ENCODE assay signal across 9 cellular contexts in genomic region chr1:27153927-27154358, GRCh38. TPM values are rescaled to one million over a fixed set of nuclear protein-coding genes. Genes with fewer than 3 reads are reported as not detected.
DNase-seq lines count a peak whose midpoint lies in the region; ATAC-seq, FAIRE-seq and TF ChIP-seq lines count a peak whose summit lies in the region.
"Had no signal": no experiment of that assay in that cellular context is flagged by ENCODE, and none has a peak within 500 bp of the region (broad histone marks: within the 10 kb centered on the region; RNA-seq: fewer than 3 reads in every experiment).

No MANE protein-coding gene starts in this region.

- peak overlapping the region; percentile 51 for H3K23ac ChIP-seq in mesendoderm (ENCODE audit: low read length)

- H3K27me3 Mint-ChIP-seq in activated naive CD4-positive, alpha-beta T cell treated with anti-CD3 and anti-CD28 coated beads for 36 hours (ENCODE audit: low read depth): no peaks in the 10 kb centered on the region
- H3K27me3 Mint-ChIP-seq in type B pancreatic cell: no peaks in the 10 kb centered on the region

- POLR2A ChIA-PET in GM12878 (lab: Charles Lee): interaction anchor here (0.6 to 6.1 kb wide), 10 partner anchors 10 to 318 kb away, joined by 3 to 48 read pairs (median 3); no protein-coding TSS in a partner anchor

- in situ Hi-C loops in GM12878 (cut with MboI): no loop called here

- no peaks in the 10 kb centered on the region for H3K9me3 ChIP-seq in GM12878 (replicated peaks; ENCODE audit: control insufficient read depth, insufficient read depth, low read length)

- H3K4me3 ChIP-seq in GM12878 (peak overlapping the region; percentile 82), mesendoderm (ENCODE audit: low read length) (no peak overlapping the region)

- peak overlapping the region; percentile 98 for H3K56ac ChIP-seq in mesendoderm (ENCODE audit: low read length)

- H3K4me1 ChIP-seq in GM12878 (ENCODE audit: control insufficient read depth, insufficient read depth, low read length) (peaks cover 23% of the 10 kb centered on the region), mesendoderm (ENCODE audit: control insufficient read depth, low read depth, low read length) (peaks cover 18% of the 10 kb centered on the region)

- peaks cover 1% of the 10 kb centered on the region for H3K36me3 Mint-ChIP-seq in activated naive CD4-positive, alpha-beta T cell treated with anti-CD3 and anti-CD28 coated beads for 36 hours (ENCODE audit: low read depth)
- H3K36me3 Mint-ChIP-seq in type B pancreatic cell: peaks cover 3% of the 10 kb centered on the region

- peaks cover 60% of the 10 kb centered on the region for H3K4me1 Mint-ChIP-seq in activated naive CD4-positive, alpha-beta T cell treated with anti-CD3 and anti-CD28 coated beads for 36 hours (ENCODE audit: low read depth)
- H3K4me1 Mint-ChIP-seq in type B pancreatic cell (ENCODE audit: unreplicated experiment): peaks cover 41% of the 10 kb centered on the region

- no peaks in the 10 kb centered on the region for H3K9me3 Mint-ChIP-seq in activated naive CD4-positive, alpha-beta T cell treated with anti-CD3 and anti-CD28 coated beads for 36 hours
- peaks cover 6% of the 10 kb centered on the region for H3K9me3 Mint-ChIP-seq in type B pancreatic cell

- DNase-seq in activated naive CD4-positive, alpha-beta T cell treated with anti-CD3 and anti-CD28 coated beads for 36 hours: no peak
- DNase-seq in activated naive CD4-positive, alpha-beta T cell (lab: John Stamatoyannopoulos, UW): no peak
- no peak for DNase-seq in GM12878 (ENCODE audit: low read depth, low spot score)
- no peak for DNase-seq in mesendoderm
- no peak for DNase-seq in type B pancreatic cell (ENCODE audit: extremely low spot score, unreplicated experiment)
- DNase-seq in NOMO-1 (lab: John Stamatoyannopoulos, UW; ENCODE audit: unreplicated experiment in 2 of 2): no peak
- DNase-seq: NCI-H2107 had no signal

- H4K8ac ChIP-seq in mesendoderm (ENCODE audit: low read depth, low read length): no peak overlapping the region

- peaks cover 34% of the 10 kb centered on the region for H3K79me1 ChIP-seq in mesendoderm (ENCODE audit: low read length)

- H3K4ac ChIP-seq in mesendoderm (ENCODE audit: low read depth, low read length): no peak overlapping the region

- no peak overlapping the region for H2BK5ac ChIP-seq in mesendoderm (ENCODE audit: low read length)

- H4K20me1 ChIP-seq in GM12878 (ENCODE audit: control insufficient read depth, insufficient read depth): no peaks in the 10 kb centered on the region; the same call in 1 of the 2 replicates

- H2AK5ac ChIP-seq in mesendoderm (ENCODE audit: low read length): no peak overlapping the region

- no peak for TF ChIP-seq EP300 in GM12878 (IDR thresholded peaks at IDR 0.05; ENCODE audit: borderline replicate concordance in 1 of 2, control insufficient read depth in 1 of 2, low read depth in 2 of 2, low read length in 2 of 2)

- H2AFZ ChIP-seq in GM12878 (ENCODE audit: control insufficient read depth, low read depth, low read length): no peak overlapping the region

- H3K36me3 ChIP-seq in GM12878 (ENCODE audit: control insufficient read depth in 2 of 2, insufficient read depth in 2 of 2, low read length in 1 of 2) (no peaks in the 10 kb centered on the region), mesendoderm (ENCODE audit: control insufficient read depth, insufficient read depth, low read length) (no peaks in the 10 kb centered on the region)

- H3K27me3 ChIP-seq in GM12878 (replicated peaks in 1 of 2; ENCODE audit: control insufficient read depth in 2 of 2, insufficient read depth in 2 of 2, low read length in 1 of 2): no peaks in the 10 kb centered on the region
- no peaks in the 10 kb centered on the region for H3K27me3 ChIP-seq in mesendoderm (ENCODE audit: insufficient read depth, low read length, poor library complexity)

- H3K79me2 ChIP-seq in GM12878 (ENCODE audit: control insufficient read depth, insufficient read depth, low read length): peaks cover 38% of the 10 kb centered on the region
- peaks cover 28% of the 10 kb centered on the region for H3K79me2 ChIP-seq in mesendoderm (ENCODE audit: control insufficient read depth, insufficient read depth, low read length)

- H3K27ac Mint-ChIP-seq in activated naive CD4-positive, alpha-beta T cell treated with anti-CD3 and anti-CD28 coated beads for 36 hours: peak overlapping the region; percentile 82
- H3K27ac Mint-ChIP-seq in type B pancreatic cell: peak overlapping the region; percentile 99

- SMC1A ChIA-PET in GM12878 (lab: Charles Lee; ENCODE audit: uncharacterized antibody, unreplicated experiment): interaction anchor here (1.1 to 4.7 kb wide), 4 partner anchors 11 to 54 kb away, joined by 3 to 30 read pairs (median 4); no protein-coding TSS in a partner anchor

- TSS peak; percentile 51 for BruUV-seq in GM12878 (replicated peaks; lab: Mats Ljungman, UMichigan)

- CTCF ChIA-PET in activated naive CD4-positive, alpha-beta T cell treated with anti-CD3 and anti-CD28 coated beads for 36 hours (lab: Charles Lee): interaction anchor here (1.1 to 3.5 kb wide), 3 partner anchors 8 to 42 kb away, joined by 5 to 19 read pairs (median 9); no protein-coding TSS in a partner anchor
- CTCF ChIA-PET in GM12878 (lab: Yijun Ruan, JAX): interaction anchor here (0.6 to 5.6 kb wide), 10 partner anchors 10 to 626 kb away, joined by 3 to 40 read pairs (median 6); no protein-coding TSS in a partner anchor

- no peak for TF ChIP-seq CTCF in GM12878 (IDR thresholded peaks at IDR 0.05 in 2 of 3, conservative IDR thresholded peaks at IDR 0.05 in 1 of 3; ENCODE audit: control insufficient read depth in 2 of 3, extremely low read depth in 1 of 3, insufficient read depth in 1 of 3, low read depth in 3 of 3, low read length in 3 of 3)
- TF ChIP-seq CTCF in type B pancreatic cell (conservative IDR thresholded peaks at IDR 0.05): no peak

- no peak overlapping the region for H2BK15ac ChIP-seq in mesendoderm (replicated peaks; ENCODE audit: low read depth)

- 97% methylated on average over 21 of the region's 21 CpGs for WGBS in GM12878 (ENCODE audit: insufficient coverage, insufficient replicate concordance, low lambda C conversion rate, missing lambda C conversion rate)
- no CpG with 5 or more reads among the region's 21 CpGs for WGBS in mesendoderm (ENCODE audit: extremely low coverage, insufficient coverage, low lambda C conversion rate)

- ATAC-seq in GM12878 (no peak), HG03280 (IDR thresholded peaks at IDR 0.05; ENCODE audit: unreplicated experiment) (no peak), GM18511 (IDR thresholded peaks at IDR 0.05; ENCODE audit: unreplicated experiment) (no peak)

- TF ChIP-seq RAD21 in GM12878 (IDR thresholded peaks at IDR 0.05; ENCODE audit: insufficient read depth, low read depth, low read length): no peak

- H3K9ac ChIP-seq in GM12878 (ENCODE audit: control insufficient read depth, insufficient read depth, low read length): peak overlapping the region; percentile 80
- H3K9ac ChIP-seq in mesendoderm (ENCODE audit: low read length): peak overlapping the region; percentile 96

- TF ChIP-seq POLR2A in GM12878 (IDR thresholded peaks at IDR 0.05; ENCODE audit: low read depth, low read length): no peak

- H3K27ac ChIP-seq in GM12878 (ENCODE audit: control insufficient read depth, insufficient read depth) (peak overlapping the region; percentile 51; the same call in 1 of the 2 replicates), mesendoderm (ENCODE audit: low read depth, low read length) (no peak overlapping the region)

- intact Hi-C loops in activated naive CD4-positive, alpha-beta T cell treated with anti-CD3 and anti-CD28 coated beads for 36 hours (cut with micrococcal nuclease): loop anchor here (2.0 kb wide), 1 partner anchor 619 kb away; the partner anchor contains the start of gene STX12
- intact Hi-C loops in GM12878 (cut with micrococcal nuclease; ENCODE audit: unreplicated experiment): loop anchor here (2.0 to 10.0 kb wide), 3 partner anchors 19 to 1299 kb away; partner anchors contain the start of gene AUNIP

- no peak overlapping the region for H3K18ac ChIP-seq in mesendoderm (ENCODE audit: low read length)

- H2BK120ac ChIP-seq in mesendoderm (ENCODE audit: low read depth, low read length): no peak overlapping the region

- H4K5ac ChIP-seq in mesendoderm (ENCODE audit: low read length): no peak overlapping the region

- peak overlapping the region; percentile 89 for H3K4me3 Mint-ChIP-seq in activated naive CD4-positive, alpha-beta T cell treated with anti-CD3 and anti-CD28 coated beads for 36 hours
- H3K4me3 Mint-ChIP-seq in type B pancreatic cell: peak overlapping the region; percentile 95

- peak overlapping the region; percentile 94 for H3K4me2 ChIP-seq in GM12878 (ENCODE audit: control insufficient read depth, insufficient read depth)
- H3K4me2 ChIP-seq in mesendoderm (ENCODE audit: low read length): peak overlapping the region; percentile 97

- no peak for FAIRE-seq in GM12878 (lab: Jason Lieb, UNC)

- RAD21 ChIA-PET in GM12878 (lab: Charles Lee; ENCODE audit: unreplicated experiment): interaction anchor here (1.1 to 4.0 kb wide), 6 partner anchors 9 to 108 kb away, joined by 5 to 35 read pairs (median 8); no protein-coding TSS in a partner anchor

TF ChIP-seq in GM12878, 131 proteins besides CTCF, POLR2A, EP300 and RAD21 (continues in another document):
- no peak for TF ChIP-seq EED (IDR thresholded peaks at IDR 0.05; ENCODE audit: low read depth)
- TF ChIP-seq SP1 (IDR thresholded peaks at IDR 0.05; ENCODE audit: low read depth, low read length): no peak

RNA-seq across cellular contexts. Expression of gene SLC9A1, which starts 1.0 kb away (rescaled TPM):
- total RNA-seq in activated naive CD4-positive, alpha-beta T cell treated with anti-CD3 and anti-CD28 coated beads for 36 hours: 10 to 100 TPM; 15.4 to 16.5 TPM
- 12.9 and 13.6 TPM in 2 replicates for total RNA-seq in GM12878 (2013; cell fraction: nucleolus; rRNA removed)
- total RNA-seq in GM12878 (2014; rRNA removed): 1.4 and 3.2 TPM in 2 replicates
- total RNA-seq in GM12878 (2014; rRNA removed; fragmentation: Illumina TruSeq; extraction: Trizol): 2.1 and 2.5 TPM in 2 replicates
- total RNA-seq in GM12878 (2021): 18.3 and 21.4 TPM in 2 replicates
- 5.7 TPM for polyA plus RNA-seq in GM12878 (2011; ENCODE audit: low read depth)
- polyA plus RNA-seq in GM12878 (2011; rRNA removed): 1.4 and 2.8 TPM in 2 replicates
- polyA plus RNA-seq in GM12878 (2011; cell fraction: cytosol; rRNA removed): 2.1 and 4.3 TPM in 2 replicates
- polyA plus RNA-seq in GM12878 (2011; cell fraction: nucleus; rRNA removed): 10.2 and 13.4 TPM in 2 replicates
- 10.7 and 11.3 TPM in 2 replicates for polyA plus RNA-seq in GM12878 (2012)
- polyA plus RNA-seq in GM12878 (2014; fragmentation: Illumina TruSeq; extraction: Trizol): 14.4 and 14.9 TPM in 2 replicates
- 1 to 10 TPM in 1 of 2 experiments, under 1 TPM in 1; 0.87 to 1.1 TPM for polyA plus RNA-seq in GM12878 (2014; fragmentation: Nextera tagmentation; extraction: Ambion mirVana)
- 5.5 and 8.3 TPM in 2 replicates for polyA plus RNA-seq in GM12878 (2014; rRNA removed)
- 1 to 10 TPM; 5.4 to 7.4 TPM for polyA plus RNA-seq in GM12878 (2016; fragmentation: Nextera tagmentation; extraction: Ambion mirVana)
- polyA minus RNA-seq in GM12878 (2011; rRNA and poly(A)+ RNA removed): 2.8 and 4.9 TPM in 2 replicates
- 4.8 TPM in 2 replicates for polyA minus RNA-seq in GM12878 (2011; cell fraction: cytosol; rRNA and poly(A)+ RNA removed)
- polyA minus RNA-seq in GM12878 (2011; cell fraction: nucleus; rRNA and poly(A)+ RNA removed): 4.7 and 8.6 TPM in 2 replicates
- polyA plus RNA-seq in mesendoderm (2013, experiment 1 of 2): 22.3 TPM
- polyA plus RNA-seq in mesendoderm (2013, experiment 2 of 2): 22.0 TPM
- 28.8 and 41.9 TPM in 2 replicates for total RNA-seq in type B pancreatic cell (ENCODE audit: low replicate concordance)
